In the genomic region with DNA sequence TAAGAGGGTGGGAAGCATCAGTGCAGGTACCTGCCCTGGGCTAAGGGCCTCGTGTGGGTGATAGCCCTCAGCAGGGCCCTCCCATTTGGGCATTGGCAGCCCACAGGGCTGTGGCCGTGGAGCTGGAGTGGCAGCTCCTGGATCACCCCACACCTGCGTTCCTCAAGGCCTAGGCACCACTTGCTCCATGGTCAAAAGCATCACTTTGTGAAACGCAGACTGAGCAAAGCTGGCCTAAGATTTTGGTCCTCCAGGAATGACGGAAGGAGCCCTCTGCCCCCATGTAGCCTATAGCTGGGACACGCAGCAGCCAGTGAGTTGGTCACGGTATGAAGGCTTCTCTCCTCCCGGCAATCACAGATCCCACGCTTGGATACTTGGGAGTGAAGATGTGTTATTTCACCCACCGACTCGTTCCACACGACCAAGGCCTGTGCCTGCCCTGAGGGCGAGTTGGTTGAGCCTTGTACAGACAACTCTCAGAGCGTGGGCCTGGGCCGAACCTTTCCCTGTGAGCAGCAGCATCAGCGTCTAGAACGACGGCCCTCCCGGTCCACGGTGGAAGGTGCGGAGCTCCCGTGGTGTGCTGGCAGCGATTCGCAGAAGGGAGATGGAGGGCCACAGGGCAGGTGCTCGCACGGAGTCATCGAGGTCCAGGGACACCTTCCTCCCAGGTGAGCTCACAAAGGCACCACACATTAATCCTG, we compare ENCODE assay signal across 10 cellular contexts. TPM values are rescaled to one million over a fixed set of nuclear protein-coding genes. Genes with fewer than 3 reads are reported as not detected.
A peak's percentile ranks its signal among the peaks of the same experiment; 100 is the strongest.
DNase-seq lines count a peak whose midpoint lies in the region; ATAC-seq, FAIRE-seq and TF ChIP-seq lines count a peak whose summit lies in the region.
"Had no signal": no experiment of that assay in that cellular context is flagged by ENCODE, and none has a peak within 500 bp of the region (broad histone marks: within the 10 kb centered on the region; RNA-seq: fewer than 3 reads in every experiment).

No MANE protein-coding gene starts in this region.

- no peak overlapping the region for H3K4me3 ChIP-seq in H1 (ENCODE audit: extremely low read depth in 1 of 4, insufficient read depth in 2 of 4, low read depth in 3 of 4, low read length in 4 of 4)
- H3K4me3 ChIP-seq in neural progenitor cell: no peak overlapping the region
- no peak overlapping the region for H3K4me3 ChIP-seq in uterus

- no peak overlapping the region for H3K23ac ChIP-seq in H1 (ENCODE audit: insufficient read length)

- H3K9ac ChIP-seq in H1 (replicated peaks in 1 of 4; ENCODE audit: extremely low read depth in 1 of 4, low read depth in 3 of 4, low read length in 3 of 4): no peak overlapping the region
- no peak overlapping the region for H3K9ac ChIP-seq in neural progenitor cell

- no peak overlapping the region for H4K5ac ChIP-seq in H1 (ENCODE audit: insufficient read length, low read depth, low read length)

- H2BK20ac ChIP-seq in H1 (ENCODE audit: low read length): no peak overlapping the region

- H3K18ac ChIP-seq in H1 (ENCODE audit: extremely low read depth, low read length): no peak overlapping the region

- no peak for TF ChIP-seq EP300 in H1 (IDR thresholded peaks at IDR 0.05; ENCODE audit: borderline replicate concordance in 1 of 2, low read depth in 2 of 2, low read length in 2 of 2)

- no peak overlapping the region for H3K14ac ChIP-seq in H1 (ENCODE audit: insufficient read length)

- no peak for ATAC-seq in activated naive CD8-positive, alpha-beta T cell treated with anti-CD3 and anti-CD28 coated beads, Interleukin-2, amount 50 U/mL, for 24 hours

- no peak overlapping the region for H3K4me2 ChIP-seq in H1 (ENCODE audit: insufficient read depth in 1 of 2, low read depth in 2 of 2, low read length in 2 of 2)
- no peak overlapping the region for H3K4me2 ChIP-seq in neural progenitor cell

- no peaks in the 10 kb centered on the region for H3K27me3 ChIP-seq in H1 (replicated peaks in 1 of 4; ENCODE audit: control insufficient read depth in 3 of 4, extremely low read depth in 1 of 4, insufficient read depth in 3 of 4, low read length in 3 of 4)
- H3K27me3 ChIP-seq in neural progenitor cell: no peaks in the 10 kb centered on the region
- H3K27me3 ChIP-seq in uterus: no peaks in the 10 kb centered on the region

- H4K20me1 ChIP-seq in H1 (replicated peaks in 1 of 2; ENCODE audit: control insufficient read depth in 1 of 2, insufficient read depth in 2 of 2, low read length in 2 of 2) (no peaks in the 10 kb centered on the region), neural progenitor cell (ENCODE audit: low read depth) (no peaks in the 10 kb centered on the region)

- H3K79me2 ChIP-seq in H1 (ENCODE audit: control insufficient read depth in 1 of 2, insufficient read depth in 2 of 2, low read length in 2 of 2) (no peaks in the 10 kb centered on the region), neural progenitor cell (ENCODE audit: low read depth) (no peaks in the 10 kb centered on the region)

- no peak overlapping the region for H2BK120ac ChIP-seq in H1 (replicated peaks; ENCODE audit: low read depth, low read length)

- H3K9me3 ChIP-seq in H1 (ENCODE audit: insufficient read depth in 2 of 2, low read depth in 1 of 2, low read length in 1 of 2) (no peaks in the 10 kb centered on the region), neural progenitor cell (ENCODE audit: low read depth) (no peaks in the 10 kb centered on the region), uterus (no peaks in the 10 kb centered on the region)

- H3F3A ChIP-seq in neural progenitor cell (ENCODE audit: low read depth): no peaks in the 10 kb centered on the region

- no peak overlapping the region for H3K4ac ChIP-seq in H1 (replicated peaks; ENCODE audit: insufficient read length, low read depth, low read length)

- peaks cover 12% of the 10 kb centered on the region; the same call in 1 of the 2 replicates for H3K23me2 ChIP-seq in H1 (ENCODE audit: low read depth, low read length)

- CTCF ChIA-PET in H1 (lab: Charles Lee; ENCODE audit: partially characterized antibody): interaction anchor here (0.6 to 1.5 kb wide), 8 partner anchors 9 to 323 kb away, joined by 3 to 6 read pairs (median 4); no protein-coding TSS in a partner anchor

- no peak for TF ChIP-seq RAD21 in H1 (IDR thresholded peaks at IDR 0.05 in 1 of 2, conservative IDR thresholded peaks at IDR 0.05 in 1 of 2; ENCODE audit: low read depth in 2 of 2, low read length in 2 of 2)

- H3K9me3 Mint-ChIP-seq in activated naive CD8-positive, alpha-beta T cell treated with anti-CD3 and anti-CD28 coated beads for 36 hours: peaks cover 18% of the 10 kb centered on the region
- peaks cover 27% of the 10 kb centered on the region for H3K9me3 Mint-ChIP-seq in activated naive CD8-positive, alpha-beta T cell treated with anti-CD3 and anti-CD28 coated beads, Interleukin-2, amount 50 U/mL, for 24 hours
- H3K9me3 Mint-ChIP-seq in neural progenitor cell: peaks cover 5% of the 10 kb centered on the region

- H2AK5ac ChIP-seq in H1 (ENCODE audit: low read depth, low read length): no peak overlapping the region

- H2AFZ ChIP-seq in H1 (ENCODE audit: low read length): no peak overlapping the region
- no peak overlapping the region for H2AFZ ChIP-seq in neural progenitor cell (replicated peaks)

- intact Hi-C loops in uterus (cut with DNase I; ENCODE audit: low total_unique reads): no loop called here

- H3K36me3 ChIP-seq in H1 (ENCODE audit: control insufficient read depth in 2 of 4, insufficient read depth in 4 of 4, low read length in 3 of 4): peaks cover 0 to 3% (median 0%) of the 10 kb centered on the region in 4 experiments; a peak in 2 of 8 replicates
- no peaks in the 10 kb centered on the region for H3K36me3 ChIP-seq in neural progenitor cell
- H3K36me3 ChIP-seq in uterus: no peaks in the 10 kb centered on the region

- no peak overlapping the region for H2BK5ac ChIP-seq in H1 (ENCODE audit: low read depth, low read length)

- H3K27ac Mint-ChIP-seq in activated naive CD8-positive, alpha-beta T cell treated with anti-CD3 and anti-CD28 coated beads for 36 hours: peak overlapping the region; percentile 30
- H3K27ac Mint-ChIP-seq in activated naive CD8-positive, alpha-beta T cell treated with anti-CD3 and anti-CD28 coated beads, Interleukin-2, amount 50 U/mL, for 24 hours: no peak overlapping the region
- H3K27ac Mint-ChIP-seq in neural progenitor cell: peak overlapping the region; percentile 17
- H3K27ac Mint-ChIP-seq: H9 had no signal

- FAIRE-seq in H1 (lab: Jason Lieb, UNC): no peak

- no peak overlapping the region; the same call in 1 of the 2 replicates for H2BK15ac ChIP-seq in H1 (ENCODE audit: low read length)

- WGBS in H1 (ENCODE audit: extremely low coverage in 1 of 2, insufficient coverage in 1 of 2, insufficient read length in 1 of 2, insufficient replicate concordance in 2 of 2, low coverage in 1 of 2, low lambda C conversion rate in 2 of 2, missing lambda C conversion rate in 1 of 2), 2 experiments: 94% methylated on average over 27 of the region's 27 CpGs; no CpG with 5 or more reads in 1 of the 2 experiments

- H3K4me1 ChIP-seq in H1 (replicated peaks in 1 of 4; ENCODE audit: control insufficient read depth in 3 of 4, insufficient read depth in 4 of 4, low read length in 3 of 4) (no peaks in the 10 kb centered on the region; a peak in 2 of 7 replicates), neural progenitor cell (peaks cover 5% of the 10 kb centered on the region), uterus (peaks cover 6 to 13% of the 10 kb centered on the region in 2 donors)

- peaks cover 22% of the 10 kb centered on the region for H3K36me3 Mint-ChIP-seq in activated naive CD8-positive, alpha-beta T cell treated with anti-CD3 and anti-CD28 coated beads for 36 hours
- peaks cover 4% of the 10 kb centered on the region for H3K36me3 Mint-ChIP-seq in activated naive CD8-positive, alpha-beta T cell treated with anti-CD3 and anti-CD28 coated beads, Interleukin-2, amount 50 U/mL, for 24 hours (ENCODE audit: low read depth)
- peaks cover 13% of the 10 kb centered on the region for H3K36me3 Mint-ChIP-seq in neural progenitor cell

- H2BK12ac ChIP-seq in H1 (ENCODE audit: low read depth, low read length): peak overlapping the region; percentile 72; the same call in 1 of the 2 replicates

- peaks cover 5% of the 10 kb centered on the region for H3K4me1 Mint-ChIP-seq in activated naive CD8-positive, alpha-beta T cell treated with anti-CD3 and anti-CD28 coated beads for 36 hours
- peaks cover 12% of the 10 kb centered on the region for H3K4me1 Mint-ChIP-seq in activated naive CD8-positive, alpha-beta T cell treated with anti-CD3 and anti-CD28 coated beads, Interleukin-2, amount 50 U/mL, for 24 hours
- H3K4me1 Mint-ChIP-seq in neural progenitor cell: peaks cover 18% of the 10 kb centered on the region

- H3K79me1 ChIP-seq in H1 (ENCODE audit: low read depth, low read length): no peaks in the 10 kb centered on the region

- H3K27ac ChIP-seq in H1 (ENCODE audit: low read depth, low read length) (no peak overlapping the region), neural progenitor cell (no peak overlapping the region), uterus (peak overlapping the region; percentile 95 to 98)

- H3K27me3 Mint-ChIP-seq in activated naive CD8-positive, alpha-beta T cell treated with anti-CD3 and anti-CD28 coated beads for 36 hours: no peaks in the 10 kb centered on the region
- no peaks in the 10 kb centered on the region for H3K27me3 Mint-ChIP-seq in activated naive CD8-positive, alpha-beta T cell treated with anti-CD3 and anti-CD28 coated beads, Interleukin-2, amount 50 U/mL, for 24 hours
- H3K27me3 Mint-ChIP-seq in neural progenitor cell (ENCODE audit: insufficient read depth, low read depth): peaks cover 3% of the 10 kb centered on the region
- H3K27me3 Mint-ChIP-seq: central memory CD8-positive, alpha-beta T cell had no signal

- no peak for DNase-seq in activated naive CD8-positive, alpha-beta T cell treated with anti-CD3 and anti-CD28 coated beads for 36 hours
- no peak for DNase-seq in activated naive CD8-positive, alpha-beta T cell treated with anti-CD3 and anti-CD28 coated beads, Interleukin-2, amount 50 U/mL, for 24 hours
- no peak for DNase-seq in H1 (ENCODE audit: low read depth in 1 of 2, low spot score in 2 of 2)
- no peak for DNase-seq in neural progenitor cell (ENCODE audit: low spot score)
- DNase-seq in uterus: peak in 1 of 2 donors; percentile 45
- no peak for DNase-seq in NCI-H1694 (lab: John Stamatoyannopoulos, UW)
- no peak for DNase-seq in C1 segment of cervical spinal cord (lab: John Stamatoyannopoulos, UW)
- DNase-seq in NCI-H1048 (lab: John Stamatoyannopoulos, UW): no peak
- DNase-seq: H9 had no signal

- H3K4me3 Mint-ChIP-seq in activated naive CD8-positive, alpha-beta T cell treated with anti-CD3 and anti-CD28 coated beads for 36 hours: no peak overlapping the region
- no peak overlapping the region for H3K4me3 Mint-ChIP-seq in activated naive CD8-positive, alpha-beta T cell treated with anti-CD3 and anti-CD28 coated beads, Interleukin-2, amount 50 U/mL, for 24 hours
- no peak overlapping the region for H3K4me3 Mint-ChIP-seq in neural progenitor cell

- POLR2A ChIA-PET in H1 (lab: Charles Lee; ENCODE audit: partially characterized antibody): interaction anchor here (0.6 to 1.9 kb wide), 3 partner anchors 10 to 37 kb away, joined by 3 to 5 read pairs (median 4); no protein-coding TSS in a partner anchor

- H4K8ac ChIP-seq in H1 (ENCODE audit: extremely low read depth, insufficient read depth, low read length): peak overlapping the region; percentile 57; the same call in 1 of the 2 replicates

- peak overlapping the region; percentile 39 for H4K91ac ChIP-seq in H1 (replicated peaks; ENCODE audit: insufficient read length, low read length)

- no peak overlapping the region for H3K56ac ChIP-seq in H1 (replicated peaks; ENCODE audit: insufficient read length, low read depth, low read length)

- TF ChIP-seq POLR2A in H1 (IDR thresholded peaks at IDR 0.05; ENCODE audit: control extremely low read depth in 1 of 2, low read depth in 2 of 2, low read length in 2 of 2): no peak
- TF ChIP-seq POLR2A in uterus (IDR thresholded peaks at IDR 0.05): no peak

- no peak for TF ChIP-seq CTCF in H1 (IDR thresholded peaks at IDR 0.05; ENCODE audit: control extremely low read depth in 1 of 3, insufficient read depth in 1 of 3, low read depth in 1 of 3, low read length in 3 of 3)
- no peak for TF ChIP-seq CTCF in neural progenitor cell (IDR thresholded peaks at IDR 0.05)
- no peak for TF ChIP-seq CTCF in uterus (IDR thresholded peaks at IDR 0.05)

RNA-seq across cellular contexts. Expression of a gene that starts 39.7 kb away (rescaled TPM):
- not detected for total RNA-seq in activated naive CD8-positive, alpha-beta T cell treated with anti-CD3 and anti-CD28 coated beads for 36 hours
- total RNA-seq in H1 (2021; fragmentation: NEBNext Ultra II Directional; extraction: Animal tissue kit (Norgen Biotek cat#: 25700)): 22.5 and 23.3 TPM in 2 replicates
- polyA plus RNA-seq in H1 (2011; rRNA removed): 11.0 and 14.5 TPM in 2 replicates
- polyA plus RNA-seq in H1 (2011; cell fraction: cytosol; rRNA removed): 13.2 TPM
- 33.1 TPM for polyA plus RNA-seq in H1 (2011; cell fraction: nucleus; rRNA removed)
- polyA plus RNA-seq in H1 (2012, experiment 1 of 2): 9.6 to 12.8 TPM (median 11.3 TPM) in 4 replicates
- 3.1 TPM for polyA plus RNA-seq in H1 (2012, experiment 2 of 2)
- polyA plus RNA-seq in H1 (2013, experiment 1 of 2): 21.3 TPM
- 17.4 TPM for polyA plus RNA-seq in H1 (2013, experiment 2 of 2)
- polyA minus RNA-seq in H1 (2011; rRNA and poly(A)+ RNA removed): 23.9 and 27.8 TPM in 2 replicates
- 17.0 TPM for polyA minus RNA-seq in H1 (2011; cell fraction: cytosol; rRNA and poly(A)+ RNA removed)
- 19.3 TPM for polyA minus RNA-seq in H1 (2011; cell fraction: nucleus; rRNA and poly(A)+ RNA removed)
- total RNA-seq in neural progenitor cell (ENCODE audit: low replicate concordance): 0.09 and 0.13 TPM in 2 replicates
- total RNA-seq in uterus: 100 to 1,000 TPM in 2 of 4 donors, 10 to 100 TPM in 2; 84.0 to 224 (median 136) TPM

Comparison
In these comparisons a context has a peak if more than half of its experiments do, and no peak if none do; other contexts are left out.
1. H3K27ac ChIP-seq: peak in uterus (2 of 2); none in H1 (single experiment) and neural progenitor cell (single experiment).
2. RNA of a gene that starts 39.7 kb away (total RNA-seq): 84.0 to 224 TPM in uterus and 22.5 to 23.3 TPM in H1; 0.09 to 0.13 TPM in neural progenitor cell and not detected in activated naive CD8-positive, alpha-beta T cell treated with anti-CD3 and anti-CD28 coated beads for 36 hours; every median in the first group is over 10 times any median in the second.